Comparison of ENCODE assay signal across 1 cellular context in genomic region chr2:191245046-191245868, GRCh38.
TF ChIP-seq lines count a peak whose summit lies in the region.

Gene MYO1B (plus strand): TSS chr2:191245404. CDS start chr2:191276896, 31,492 bp downstream.

TF ChIP-seq in SK-N-SH, 30 proteins besides CTCF, POLR2A, EP300 and RAD21 (continued from another document):
- TF ChIP-seq RXRA (IDR thresholded peaks at IDR 0.05; ENCODE audit: borderline replicate concordance, low read depth) (no peak), GATA2 (CRISPR knock-in tag; IDR thresholded peaks at IDR 0.05) (no peak), PBX3 (IDR thresholded peaks at IDR 0.05) (no peak), RCOR1 (IDR thresholded peaks at IDR 0.05; ENCODE audit: low read length) (no peak), SIN3A (IDR thresholded peaks at IDR 0.05; ENCODE audit: borderline replicate concordance, low read depth, low read length) (peak; percentile 78; the same call in 1 of the 2 replicates), ELF1 (IDR thresholded peaks at IDR 0.05) (no peak), FOXM1 (IDR thresholded peaks at IDR 0.05; ENCODE audit: low read depth) (no peak), POLR2AphosphoS5 (IDR thresholded peaks at IDR 0.05; ENCODE audit: low read depth, low read length) (0 out of 2 replicates have a peak, but pooled peaks have one; percentile 52), NFIC (IDR thresholded peaks at IDR 0.05; ENCODE audit: borderline replicate concordance) (no peak), CHD2 (IDR thresholded peaks at IDR 0.05; ENCODE audit: low read length, partially characterized antibody) (peak; percentile 20), YY1 (IDR thresholded peaks at IDR 0.05; ENCODE audit: low read depth) (no peak), MXI1 (IDR thresholded peaks at IDR 0.05; ENCODE audit: low read depth, low read length) (peak; percentile 81)
- TF ChIP-seq, protein P1, sequence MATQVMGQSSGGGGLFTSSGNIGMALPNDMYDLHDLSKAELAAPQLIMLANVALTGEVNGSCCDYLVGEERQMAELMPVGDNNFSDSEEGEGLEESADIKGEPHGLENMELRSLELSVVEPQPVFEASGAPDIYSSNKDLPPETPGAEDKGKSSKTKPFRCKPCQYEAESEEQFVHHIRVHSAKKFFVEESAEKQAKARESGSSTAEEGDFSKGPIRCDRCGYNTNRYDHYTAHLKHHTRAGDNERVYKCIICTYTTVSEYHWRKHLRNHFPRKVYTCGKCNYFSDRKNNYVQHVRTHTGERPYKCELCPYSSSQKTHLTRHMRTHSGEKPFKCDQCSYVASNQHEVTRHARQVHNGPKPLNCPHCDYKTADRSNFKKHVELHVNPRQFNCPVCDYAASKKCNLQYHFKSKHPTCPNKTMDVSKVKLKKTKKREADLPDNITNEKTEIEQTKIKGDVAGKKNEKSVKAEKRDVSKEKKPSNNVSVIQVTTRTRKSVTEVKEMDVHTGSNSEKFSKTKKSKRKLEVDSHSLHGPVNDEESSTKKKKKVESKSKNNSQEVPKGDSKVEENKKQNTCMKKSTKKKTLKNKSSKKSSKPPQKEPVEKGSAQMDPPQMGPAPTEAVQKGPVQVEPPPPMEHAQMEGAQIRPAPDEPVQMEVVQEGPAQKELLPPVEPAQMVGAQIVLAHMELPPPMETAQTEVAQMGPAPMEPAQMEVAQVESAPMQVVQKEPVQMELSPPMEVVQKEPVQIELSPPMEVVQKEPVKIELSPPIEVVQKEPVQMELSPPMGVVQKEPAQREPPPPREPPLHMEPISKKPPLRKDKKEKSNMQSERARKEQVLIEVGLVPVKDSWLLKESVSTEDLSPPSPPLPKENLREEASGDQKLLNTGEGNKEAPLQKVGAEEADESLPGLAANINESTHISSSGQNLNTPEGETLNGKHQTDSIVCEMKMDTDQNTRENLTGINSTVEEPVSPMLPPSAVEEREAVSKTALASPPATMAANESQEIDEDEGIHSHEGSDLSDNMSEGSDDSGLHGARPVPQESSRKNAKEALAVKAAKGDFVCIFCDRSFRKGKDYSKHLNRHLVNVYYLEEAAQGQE (IDR thresholded peaks at IDR 0.05; ENCODE audit: low read depth, low read length) = 0 out of 2 replicates have a peak, but pooled peaks have one; percentile 1
